1 cellular context compared by ENCODE assay signal in genomic region chr7:899806-900205, GRCh38.
TF ChIP-seq lines count a peak whose summit lies in the region.

No MANE protein-coding gene starts in this region.

TF ChIP-seq in HepG2, 621 proteins besides CTCF, POLR2A, EP300 and RAD21:
- TF ChIP-seq ZNF563 (CRISPR knock-in tag; IDR thresholded peaks at IDR 0.05) (no peak), TGIF2 (CRISPR knock-in tag; IDR thresholded peaks at IDR 0.05) (no peak), ZNF770 (CRISPR knock-in tag; IDR thresholded peaks at IDR 0.05) (no peak), ZFP36 (IDR thresholded peaks at IDR 0.05; ENCODE audit: borderline replicate concordance, low read depth, low read length, partially characterized antibody) (no peak), ZNF253 (CRISPR knock-in tag; IDR thresholded peaks at IDR 0.05; ENCODE audit: borderline replicate concordance) (no peak), ZBED4 (CRISPR knock-in tag; IDR thresholded peaks at IDR 0.05; ENCODE audit: borderline replicate concordance) (no peak), NR2C2 (CRISPR knock-in tag; IDR thresholded peaks at IDR 0.05; ENCODE audit: borderline replicate concordance) (no peak), ZNF264 (CRISPR knock-in tag; IDR thresholded peaks at IDR 0.05) (no peak), RFXANK (CRISPR knock-in tag; IDR thresholded peaks at IDR 0.05) (no peak), THAP8 (CRISPR knock-in tag; IDR thresholded peaks at IDR 0.05; ENCODE audit: borderline replicate concordance) (no peak), TEAD3 (CRISPR knock-in tag; optimal IDR thresholded peaks at IDR 0.05; ENCODE audit: borderline replicate concordance) (no peak), ZNF749 (CRISPR knock-in tag; IDR thresholded peaks at IDR 0.05; ENCODE audit: borderline replicate concordance) (no peak)
